15 cellular contexts compared by ENCODE assay signal in genomic region chr11:120043323-120043945, GRCh38.
"Had no signal": no experiment of that assay in that cellular context is flagged by ENCODE, and none has a peak within 500 bp of the region (broad histone marks: within the 10 kb centered on the region; RNA-seq: fewer than 3 reads in every experiment).

No MANE protein-coding gene starts in this region.

- DNase-seq: activated CD4-positive, alpha-beta T cell treated with anti-CD3 and anti-CD28 coated beads, Interleukin-2, amount 50 U/mL, for 4 hours; activated gamma-delta T cell treated with Interleukin-2 at 50 U/mL for 16 hours; aorta; caudate nucleus; effector memory CD8-positive, alpha-beta T cell; hypothalamus; nephron progenitor cell; stimulated activated CD8-positive, alpha-beta memory T cell treated with anti-CD3 and anti-CD28 coated beads, Interleukin-4, amount 100 ng/mL, for 48 hours; stimulated activated naive CD4-positive, alpha-beta T cell; T1000; testis; trophoblast cell had no signal

- ATAC-seq: activated naive CD4-positive, alpha-beta T cell treated with anti-CD3 and anti-CD28 coated beads, Interleukin-2, amount 50 U/mL, for 72 hours; effector memory CD8-positive, alpha-beta T cell; gastroesophageal sphincter; sciatic nerve had no signal
